ENCODE assay signal across 16 cellular contexts in the genomic region with DNA sequence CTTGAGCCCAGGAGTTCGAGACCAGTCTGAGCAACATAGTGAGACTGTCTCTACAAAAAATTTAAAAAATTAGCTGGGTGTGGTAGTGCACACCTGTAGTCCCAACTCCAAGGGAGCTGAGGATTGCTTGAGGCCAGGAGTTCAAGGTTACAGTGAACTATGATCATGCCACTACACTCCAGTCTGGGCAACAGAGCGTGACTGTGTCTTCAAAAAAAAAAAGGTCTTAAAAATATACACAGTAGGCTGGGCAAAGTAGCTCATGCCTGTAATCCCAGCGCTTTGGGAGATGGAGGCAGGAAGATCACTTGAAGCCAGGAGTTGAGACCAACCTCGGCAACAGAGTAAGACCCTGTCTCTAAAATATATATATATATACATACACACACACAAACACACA. TPM values are rescaled to one million over a fixed set of nuclear protein-coding genes. Genes with fewer than 3 reads are reported as not detected.
DNase-seq lines count a peak whose midpoint lies in the region; ATAC-seq, FAIRE-seq and TF ChIP-seq lines count a peak whose summit lies in the region.
"Had no signal": no experiment of that assay in that cellular context is flagged by ENCODE, and none has a peak within 500 bp of the region (broad histone marks: within the 10 kb centered on the region; RNA-seq: fewer than 3 reads in every experiment).

No MANE protein-coding gene starts in this region.

- intact Hi-C loops in Right ventricle myocardium superior (cut with DNase I) = no loop called here
- intact Hi-C loops in cardiac septum (cut with DNase I) = no loop called here
- intact Hi-C loops in activated CD4-positive, alpha-beta memory T cell treated with anti-CD3 and anti-CD28 coated beads for 36 hours (cut with micrococcal nuclease) = no loop called here
- intact Hi-C loops in kidney (cut with DNase I) = no loop called here

- no peak for FAIRE-seq in kidney (lab: Jason Lieb, UNC)

- H3K27ac ChIP-seq in kidney (ENCODE audit: low read depth in 2 of 2, low read length in 2 of 2) (peak overlapping the region; percentile 69 to 85), thymus (ENCODE audit: low read depth) (peak overlapping the region; percentile 18)

- peaks cover 48% of the 10 kb centered on the region for H3K36me3 Mint-ChIP-seq in activated CD4-positive, alpha-beta memory T cell treated with anti-CD3 and anti-CD28 coated beads for 36 hours

- peaks cover 60% of the 10 kb centered on the region for H3K4me1 Mint-ChIP-seq in activated CD4-positive, alpha-beta memory T cell treated with anti-CD3 and anti-CD28 coated beads for 36 hours (ENCODE audit: low read depth)

- POLR2A ChIA-PET in activated CD4-positive, alpha-beta memory T cell treated with anti-CD3 and anti-CD28 coated beads for 36 hours (lab: Charles Lee) = interaction anchor here (1.8 to 2.9 kb wide), 2 partner anchors 10 to 12 kb away, joined by 8 to 15 read pairs; partner anchors contain the start of genes ARPC4 and TADA3

- ATAC-seq in Right ventricle myocardium superior (ENCODE audit: poor library complexity) = no peak
- no peak for ATAC-seq in GM18511 (IDR thresholded peaks at IDR 0.05; ENCODE audit: unreplicated experiment)
- ATAC-seq: HCT116 had no signal

- no peak overlapping the region for H3K9ac ChIP-seq in kidney (ENCODE audit: low read length in 2 of 2)

- H3K27ac Mint-ChIP-seq in activated CD4-positive, alpha-beta memory T cell treated with anti-CD3 and anti-CD28 coated beads for 36 hours = peak overlapping the region; percentile 93

- CTCF ChIA-PET in activated CD4-positive, alpha-beta memory T cell treated with anti-CD3 and anti-CD28 coated beads for 36 hours (lab: Charles Lee) = interaction anchor here (0.6 to 0.9 kb wide), 3 partner anchors 136 to 428 kb away, joined by 3 to 4 read pairs (median 3); partner anchors contain the start of gene IL17RC

- H3K4me3 Mint-ChIP-seq in activated CD4-positive, alpha-beta memory T cell treated with anti-CD3 and anti-CD28 coated beads for 36 hours = no peak overlapping the region

- WGBS in thymus = 97% methylated on average over 4 of the region's 4 CpGs

- peak; percentile 13 for DNase-seq in Right ventricle myocardium superior
- DNase-seq in cardiac septum (ENCODE audit: low spot score) = no peak
- DNase-seq in activated CD4-positive, alpha-beta memory T cell treated with anti-CD3 and anti-CD28 coated beads for 36 hours = no peak
- no peak for DNase-seq in kidney
- no peak for DNase-seq in NCI-H2227 treated with DMSO at 0.1 percent for 48 hours (lab: John Stamatoyannopoulos, UW)
- DNase-seq in middle frontal gyrus (ENCODE audit: extremely low spot score, low spot score) = no peak
- DNase-seq: DMS153, Kasumi-1, midbrain, NCI-H1930, NCI-H69, T1000, upper lobe of left lung had no signal

- H3K27me3 Mint-ChIP-seq in activated CD4-positive, alpha-beta memory T cell treated with anti-CD3 and anti-CD28 coated beads for 36 hours = no peaks in the 10 kb centered on the region

- H3K4me3 ChIP-seq in kidney (ENCODE audit: low read length in 2 of 2) = no peak overlapping the region
- no peak overlapping the region for H3K4me3 ChIP-seq in thymus (ENCODE audit: low read length)
- H3K4me3 ChIP-seq: upper lobe of left lung had no signal

- peaks cover 6 to 7% of the 10 kb centered on the region in 2 donors for H3K36me3 ChIP-seq in kidney (ENCODE audit: control insufficient read depth in 1 of 2, insufficient read depth in 2 of 2, low read length in 2 of 2)
- peaks cover 50% of the 10 kb centered on the region for H3K36me3 ChIP-seq in thymus (ENCODE audit: control insufficient read depth, insufficient read depth)

- TF ChIP-seq CTCF in kidney (IDR thresholded peaks at IDR 0.05; ENCODE audit: borderline replicate concordance, extremely low read depth, insufficient read depth) = no peak

- H3K9me3 ChIP-seq in kidney (ENCODE audit: control insufficient read depth in 1 of 2, low read length in 2 of 2) (no peaks in the 10 kb centered on the region), thymus (ENCODE audit: control insufficient read depth) (no peaks in the 10 kb centered on the region)
- H3K9me3 ChIP-seq: upper lobe of left lung had no signal

- H3K27me3 ChIP-seq in thymus (ENCODE audit: control insufficient read depth, insufficient read depth) = no peaks in the 10 kb centered on the region
- H3K27me3 ChIP-seq: upper lobe of left lung had no signal

- H3K4me1 ChIP-seq in kidney (ENCODE audit: control insufficient read depth in 1 of 2, insufficient read depth in 1 of 2, low read depth in 1 of 2, low read length in 2 of 2) (peaks cover 13 to 25% of the 10 kb centered on the region in 2 donors), thymus (ENCODE audit: control insufficient read depth, insufficient read depth, low read length) (peaks cover 27% of the 10 kb centered on the region)

- H3K9me3 Mint-ChIP-seq in activated CD4-positive, alpha-beta memory T cell treated with anti-CD3 and anti-CD28 coated beads for 36 hours = no peaks in the 10 kb centered on the region

RNA-seq across cellular contexts. Expression of gene CAMK1, which starts 11.2 kb away (rescaled TPM):
- total RNA-seq in Right ventricle myocardium superior = 12.4 TPM
- total RNA-seq in cardiac septum = 10.0 TPM
- 10 to 100 TPM; 48.2 to 51.9 TPM for total RNA-seq in activated CD4-positive, alpha-beta memory T cell treated with anti-CD3 and anti-CD28 coated beads for 36 hours
- 31.2 TPM for total RNA-seq in kidney
- 52.7 TPM for polyA plus RNA-seq in kidney (ENCODE audit: insufficient read depth, low read depth, low replicate concordance)
- 11.9 TPM for polyA plus RNA-seq in thymus

RNA-seq across cellular contexts. Expression of gene TADA3, which starts 11.4 kb away (rescaled TPM):
- total RNA-seq in Right ventricle myocardium superior (47.7 TPM), cardiac septum (50.1 TPM), kidney (65.1 TPM)
- total RNA-seq in activated CD4-positive, alpha-beta memory T cell treated with anti-CD3 and anti-CD28 coated beads for 36 hours = 10 to 100 TPM; 86.9 to 92.1 TPM
- polyA plus RNA-seq in kidney (ENCODE audit: insufficient read depth, low read depth, low replicate concordance) (58.4 TPM), thymus (47.6 TPM)

RNA-seq across cellular contexts. Expression of gene ARPC4, which starts 12.0 kb away (rescaled TPM):
- total RNA-seq in Right ventricle myocardium superior (62.0 TPM), cardiac septum (79.8 TPM), kidney (164 TPM)
- 100 to 1,000 TPM; 237 to 240 TPM for total RNA-seq in activated CD4-positive, alpha-beta memory T cell treated with anti-CD3 and anti-CD28 coated beads for 36 hours
- polyA plus RNA-seq in kidney (ENCODE audit: insufficient read depth, low read depth, low replicate concordance) (138 TPM), thymus (106 TPM)

RNA-seq across cellular contexts. Expression of gene TTLL3, which starts 29.1 kb away (rescaled TPM):
- total RNA-seq in Right ventricle myocardium superior = 11.1 TPM
- 19.5 TPM for total RNA-seq in cardiac septum
- 10 to 100 TPM; 49.6 to 49.7 TPM for total RNA-seq in activated CD4-positive, alpha-beta memory T cell treated with anti-CD3 and anti-CD28 coated beads for 36 hours
- 61.0 TPM for total RNA-seq in kidney
- 27.5 TPM for polyA plus RNA-seq in kidney (ENCODE audit: insufficient read depth, low read depth, low replicate concordance)
- polyA plus RNA-seq in thymus = 84.0 TPM

RNA-seq across cellular contexts. Expression of gene OGG1, which starts 31.2 kb away (rescaled TPM):
- total RNA-seq in Right ventricle myocardium superior (8.3 TPM), cardiac septum (9.6 TPM), kidney (31.1 TPM)
- 10 to 100 TPM; 35.7 to 36.5 TPM for total RNA-seq in activated CD4-positive, alpha-beta memory T cell treated with anti-CD3 and anti-CD28 coated beads for 36 hours
- polyA plus RNA-seq in kidney (ENCODE audit: insufficient read depth, low read depth, low replicate concordance) (51.6 TPM), thymus (16.6 TPM)
